Comparison of ENCODE assay signal across 19 cellular contexts in genomic region chr3:136949146-136949545, GRCh38. TPM values are rescaled to one million over a fixed set of nuclear protein-coding genes. Genes with fewer than 3 reads are reported as not detected.
DNase-seq lines count a peak whose midpoint lies in the region; FAIRE-seq lines count a peak whose summit lies in the region.
"Had no signal": no experiment of that assay in that cellular context is flagged by ENCODE, and none has a peak within 500 bp of the region (broad histone marks: within the 10 kb centered on the region; RNA-seq: fewer than 3 reads in every experiment).

No MANE protein-coding gene starts in this region.

- H2BK5ac ChIP-seq in mesenchymal stem cell (ENCODE audit: low read depth, low read length, poor library complexity, severe bottlenecking): no peak overlapping the region

- no peak overlapping the region for H2BK120ac ChIP-seq in mesenchymal stem cell (ENCODE audit: low read depth, low read length)

- H3K4me1 ChIP-seq in mesenchymal stem cell (ENCODE audit: control insufficient read depth, insufficient read depth, low read depth, low read length): no peaks in the 10 kb centered on the region

- peaks cover 20% of the 10 kb centered on the region for H3K36me3 Mint-ChIP-seq in activated CD4-positive, alpha-beta memory T cell treated with anti-CD3 and anti-CD28 coated beads, Interleukin-2, amount 10 ng/mL, durations not matched to agents 7 days and 5 days (ENCODE audit: low read depth)

- H3K27ac ChIP-seq in mesenchymal stem cell (ENCODE audit: low read length, poor library complexity, severe bottlenecking): no peak overlapping the region
- H3K27ac ChIP-seq: C4-2B, PC-9 had no signal

- no peaks in the 10 kb centered on the region for H3K27me3 Mint-ChIP-seq in activated CD4-positive, alpha-beta memory T cell treated with anti-CD3 and anti-CD28 coated beads, Interleukin-2, amount 10 ng/mL, durations not matched to agents 7 days and 5 days

- no peak overlapping the region for H2AFZ ChIP-seq in mesenchymal stem cell (ENCODE audit: low read depth, low read length)
- H2AFZ ChIP-seq: GM23338, PC-9 had no signal

- H3K4me1 Mint-ChIP-seq in activated CD4-positive, alpha-beta memory T cell treated with anti-CD3 and anti-CD28 coated beads, Interleukin-2, amount 10 ng/mL, durations not matched to agents 7 days and 5 days: peaks cover 6% of the 10 kb centered on the region
- H3K4me1 Mint-ChIP-seq: GM23338 had no signal

- no peak overlapping the region for H3K18ac ChIP-seq in mesenchymal stem cell (ENCODE audit: low read depth in 1 of 2, low read length in 2 of 2)

- H3K23ac ChIP-seq in mesenchymal stem cell (ENCODE audit: low read length in 2 of 2): no peak overlapping the region

- no peak overlapping the region for H3K4me2 ChIP-seq in mesenchymal stem cell (ENCODE audit: low read length, poor library complexity, severe bottlenecking)
- H3K4me2 ChIP-seq: GM23338, PC-9 had no signal

- CTCF ChIA-PET in activated CD4-positive, alpha-beta memory T cell treated with anti-CD3 and anti-CD28 coated beads, Interleukin-2, amount 10 ng/mL, durations not matched to agents 7 days and 5 days (lab: Charles Lee): no interaction called here

- peak; percentile 35 for DNase-seq in CD1c-positive myeloid dendritic cell (ENCODE audit: extremely low spot score)
- peak; percentile 29 for DNase-seq in NAMALWA (ENCODE audit: low spot score)
- DNase-seq in mesenchymal stem cell: no peak
- no peak for DNase-seq in activated CD4-positive, alpha-beta memory T cell treated with anti-CD3 and anti-CD28 coated beads, Interleukin-2, amount 10 ng/mL, durations not matched to agents 7 days and 5 days
- no peak for DNase-seq in NCI-H524 (lab: John Stamatoyannopoulos, UW)
- no peak for DNase-seq in GDM1 (lab: John Stamatoyannopoulos, UW)
- DNase-seq: DMS79 treated with DMSO at 0.1 percent for 48 hours; IMR-90; NCI-H1105; NCI-H2081; NCI-H2171 treated with DMSO at 0.1 percent for 48 hours; NCI-H446 treated with DMSO at 0.1 percent for 48 hours; NCI-H748 treated with DMSO at 0.1 percent for 48 hours; NK-92 treated with Interleukin-12 subunit alpha and Interleukin-12 subunit beta, amount 100 ng/mL, for 24 hours; PC-9 had no signal

- no peak overlapping the region for H3K4me3 ChIP-seq in mesenchymal stem cell (ENCODE audit: insufficient read depth in 1 of 2, low read depth in 1 of 2, low read length in 2 of 2)
- H3K4me3 ChIP-seq: GM23338, PC-9 had no signal

- no peak overlapping the region for H4K91ac ChIP-seq in mesenchymal stem cell (ENCODE audit: low read length)

- no peaks in the 10 kb centered on the region for H3K9me3 ChIP-seq in mesenchymal stem cell (ENCODE audit: control insufficient read depth, low read length)

- H3K4ac ChIP-seq in mesenchymal stem cell (ENCODE audit: low read depth in 1 of 2, low read length in 2 of 2): no peak overlapping the region

- H3K9ac ChIP-seq in mesenchymal stem cell (ENCODE audit: low read length): peak overlapping the region; percentile 36

- no peaks in the 10 kb centered on the region for H3K27me3 ChIP-seq in mesenchymal stem cell (ENCODE audit: control insufficient read depth in 1 of 2, insufficient read depth in 1 of 2, low read length in 2 of 2)

- POLR2A ChIA-PET in activated CD4-positive, alpha-beta memory T cell treated with anti-CD3 and anti-CD28 coated beads, Interleukin-2, amount 10 ng/mL, durations not matched to agents 7 days and 5 days (lab: Charles Lee): no interaction called here

- H4K8ac ChIP-seq in mesenchymal stem cell (ENCODE audit: low read length): no peak overlapping the region

- peak; percentile 43 for FAIRE-seq in endometrium (lab: Jason Lieb, UNC)
- FAIRE-seq: HTR-8/SVneo had no signal

- H3K14ac ChIP-seq in mesenchymal stem cell (ENCODE audit: low read length in 2 of 2): no peak overlapping the region

- H2BK15ac ChIP-seq in mesenchymal stem cell (ENCODE audit: low read depth, poor library complexity, severe bottlenecking): no peak overlapping the region

- H3K9me3 Mint-ChIP-seq in activated CD4-positive, alpha-beta memory T cell treated with anti-CD3 and anti-CD28 coated beads, Interleukin-2, amount 10 ng/mL, durations not matched to agents 7 days and 5 days: no peaks in the 10 kb centered on the region
- H3K9me3 Mint-ChIP-seq: GM23338 had no signal

- peaks cover 8% of the 10 kb centered on the region for H3K79me1 ChIP-seq in mesenchymal stem cell (replicated peaks; ENCODE audit: low read length, poor library complexity, severe bottlenecking)

- no peak overlapping the region for H3K27ac Mint-ChIP-seq in activated CD4-positive, alpha-beta memory T cell treated with anti-CD3 and anti-CD28 coated beads, Interleukin-2, amount 10 ng/mL, durations not matched to agents 7 days and 5 days
- H3K27ac Mint-ChIP-seq: GM23338 had no signal

- H3K4me3 Mint-ChIP-seq in activated CD4-positive, alpha-beta memory T cell treated with anti-CD3 and anti-CD28 coated beads, Interleukin-2, amount 10 ng/mL, durations not matched to agents 7 days and 5 days: no peak overlapping the region
- H3K4me3 Mint-ChIP-seq: GM23338 had no signal

- peaks cover 0 to 27% of the 10 kb centered on the region in 2 experiments for H3K36me3 ChIP-seq in mesenchymal stem cell (ENCODE audit: control insufficient read depth in 1 of 2, insufficient read depth in 2 of 2, low read depth in 1 of 2, low read length in 2 of 2)

- no peak overlapping the region for H2AK5ac ChIP-seq in mesenchymal stem cell (ENCODE audit: low read length, severe bottlenecking)

- no peak overlapping the region for H2BK12ac ChIP-seq in mesenchymal stem cell (ENCODE audit: low read length in 2 of 2)

RNA-seq across cellular contexts. Expression of gene IL20RB, which starts 8.6 kb away (rescaled TPM):
- polyA plus RNA-seq in mesenchymal stem cell (2013, experiment 1 of 2): 2.4 TPM
- 2.5 TPM for polyA plus RNA-seq in mesenchymal stem cell (2013, experiment 2 of 2)
- total RNA-seq in activated CD4-positive, alpha-beta memory T cell treated with anti-CD3 and anti-CD28 coated beads, Interleukin-2, amount 10 ng/mL, durations not matched to agents 7 days and 5 days: 1 to 10 TPM; 1.4 to 1.6 TPM

Comparison
In these comparisons a context has a peak if more than half of its experiments do, and no peak if none do; other contexts are left out.
1. DNase-seq: peak in CD1c-positive myeloid dendritic cell (single experiment) and NAMALWA (single experiment); none in mesenchymal stem cell (single experiment), activated CD4-positive, alpha-beta memory T cell treated with anti-CD3 and anti-CD28 coated beads, Interleukin-2, amount 10 ng/mL, durations not matched to agents 7 days and 5 days (single experiment), NCI-H524 (0 of 2) and GDM1 (single experiment).